In genomic region chr12:9098115-9098452, GRCh38 we compare ENCODE assay signal across 27 cellular contexts. TPM values are rescaled to one million over a fixed set of nuclear protein-coding genes. Genes with fewer than 3 reads are reported as not detected.
DNase-seq lines count a peak whose midpoint lies in the region; ATAC-seq, FAIRE-seq and TF ChIP-seq lines count a peak whose summit lies in the region.
"Had no signal": no experiment of that assay in that cellular context is flagged by ENCODE, and none has a peak within 500 bp of the region (broad histone marks: within the 10 kb centered on the region; RNA-seq: fewer than 3 reads in every experiment).

No MANE protein-coding gene starts in this region.

- peaks cover 16% of the 10 kb centered on the region for H4K20me1 ChIP-seq in HepG2 (ENCODE audit: insufficient read depth, low read length)
- no peaks in the 10 kb centered on the region for H4K20me1 ChIP-seq in osteoblast (ENCODE audit: insufficient read depth, low read length)
- H4K20me1 ChIP-seq: BLaER1 had no signal

- H3K79me2 ChIP-seq in HepG2 (ENCODE audit: insufficient read depth, low read length) = no peaks in the 10 kb centered on the region
- no peaks in the 10 kb centered on the region for H3K79me2 ChIP-seq in osteoblast (ENCODE audit: insufficient read depth, low read length)

- in situ Hi-C loops in HepG2 (cut with HindIII; ENCODE audit: extremely low pct_ligation_motif_present, low pct_unique_long_range_greater_than_20kb) = no loop called here

- 96% methylated on average over 6 of the region's 6 CpGs for WGBS in HepG2 (ENCODE audit: low lambda C conversion rate)

- TF ChIP-seq CTCF in HepG2 (CRISPR knock-in tag; IDR thresholded peaks at IDR 0.05) (no peak), osteoblast (IDR thresholded peaks at IDR 0.05; ENCODE audit: extremely low read depth, low read depth, low read length) (no peak), upper lobe of right lung (IDR thresholded peaks at IDR 0.05) (no peak)

- TF ChIP-seq RAD21 in HepG2 (CRISPR knock-in tag; IDR thresholded peaks at IDR 0.05) = no peak

- H3K27ac ChIP-seq in HepG2 (ENCODE audit: extremely low read length, insufficient read depth, low read length) (no peak overlapping the region), osteoblast (ENCODE audit: low read depth, low read length) (no peak overlapping the region), upper lobe of right lung (no peak overlapping the region)
- H3K27ac ChIP-seq: 22Rv1, A549, BLaER1 had no signal

- H3K9me3 ChIP-seq in HepG2 (ENCODE audit: low read length) (no peaks in the 10 kb centered on the region), osteoblast (ENCODE audit: low read depth, low read length) (no peaks in the 10 kb centered on the region), upper lobe of right lung (no peaks in the 10 kb centered on the region)
- H3K9me3 ChIP-seq: A549, BLaER1 had no signal

- POLR2A ChIA-PET in HepG2 (lab: Yijun Ruan, JAX) = interaction anchor here (0.9 to 2.3 kb wide), 3 partner anchors 13 to 18 kb away, joined by 3 to 8 read pairs (median 4); partner anchors contain the start of gene A2M

- FAIRE-seq in HepG2 (lab: Jason Lieb, UNC) = no peak
- FAIRE-seq: A549, GM12891, GM19239 had no signal

- intact Hi-C loops in HepG2 (cut with micrococcal nuclease; ENCODE audit: unreplicated experiment) (no loop called here), upper lobe of right lung (cut with DNase I) (no loop called here)

- TF ChIP-seq EP300 in HepG2 (IDR thresholded peaks at IDR 0.05; ENCODE audit: low read depth in 2 of 2, low read length in 2 of 2) = no peak
- no peak for TF ChIP-seq EP300 in HepG2 (CRISPR knock-in tag; IDR thresholded peaks at IDR 0.05; ENCODE audit: borderline replicate concordance)

- DNase-seq in NCI-H526 (lab: John Stamatoyannopoulos, UW) = peak; percentile 2 to 13
- no peak for DNase-seq in HepG2 (ENCODE audit: low spot score)
- DNase-seq in osteoblast (ENCODE audit: insufficient read length, low spot score, missing footprints) = peak; percentile 36
- DNase-seq in GDM1 (lab: John Stamatoyannopoulos, UW) = no peak
- no peak for DNase-seq in upper lobe of right lung
- DNase-seq: AML-193; C1 segment of cervical spinal cord; CD4-positive, alpha-beta memory T cell; CD4-positive, CD25-positive, alpha-beta regulatory T cell; CD8-positive, alpha-beta memory T cell; COR-L47; DMS 273 treated with DMSO at 0.1 percent for 48 hours; DMS153; DMS53; DMS79; DND-41; EL; GF-D8 had no signal

- H3K9ac ChIP-seq in HepG2 (ENCODE audit: insufficient read depth, low read depth, low read length) = no peak overlapping the region
- H3K9ac ChIP-seq: BLaER1 had no signal

- no peak for TF ChIP-seq POLR2A in HepG2 (IDR thresholded peaks at IDR 0.05; ENCODE audit: insufficient read depth in 1 of 2, low read depth in 2 of 2, low read length in 2 of 2)

- no peak overlapping the region for H2AFZ ChIP-seq in HepG2 (ENCODE audit: low read length)
- H2AFZ ChIP-seq in osteoblast (ENCODE audit: low read length) = no peak overlapping the region

- no peak for ATAC-seq in HepG2
- ATAC-seq in upper lobe of right lung = no peak
- ATAC-seq: A549 had no signal

- no TSS peak for BruUV-seq in HepG2 (replicated peaks; lab: Mats Ljungman, UMichigan)

- H3K4me1 ChIP-seq in HepG2 (ENCODE audit: insufficient read depth, low read length) (0 out of 2 replicates have a peak, but pooled peaks cover 7% of the 10 kb centered on the region), osteoblast (ENCODE audit: insufficient read depth, low read length) (no peaks in the 10 kb centered on the region), upper lobe of right lung (no peaks in the 10 kb centered on the region)
- H3K4me1 ChIP-seq: A549, BLaER1 had no signal

- H3K4me3 ChIP-seq in HepG2 (replicated peaks in 1 of 3; ENCODE audit: insufficient read depth in 1 of 3, low read depth in 2 of 3, low read length in 3 of 3) (no peak overlapping the region), osteoblast (ENCODE audit: insufficient read depth, low read length) (no peak overlapping the region), upper lobe of right lung (no peak overlapping the region)
- H3K4me3 ChIP-seq: A549, BLaER1 had no signal

- CTCF ChIA-PET in HepG2 (lab: Yijun Ruan, JAX; ENCODE audit: low intra/inter-chr PET ratio, low total read pairs) = no interaction called here

- H3K4me2 ChIP-seq in HepG2 (ENCODE audit: low read depth, low read length) (no peak overlapping the region), osteoblast (ENCODE audit: insufficient read depth, low read length) (no peak overlapping the region)
- H3K4me2 ChIP-seq: A549, BLaER1 had no signal

- H3K27me3 ChIP-seq in HepG2 (ENCODE audit: control insufficient read depth in 1 of 2, insufficient read depth in 2 of 2, low read length in 2 of 2) (no peaks in the 10 kb centered on the region), osteoblast (ENCODE audit: insufficient read depth, low read length) (no peaks in the 10 kb centered on the region), upper lobe of right lung (no peaks in the 10 kb centered on the region)
- H3K27me3 ChIP-seq: BLaER1 had no signal

- H3K36me3 ChIP-seq in HepG2 (replicated peaks in 1 of 2; ENCODE audit: control insufficient read depth in 1 of 2, insufficient read depth in 2 of 2, low read length in 2 of 2) (peaks cover 20 to 74% of the 10 kb centered on the region in 2 experiments), osteoblast (ENCODE audit: insufficient read depth, low read length) (no peaks in the 10 kb centered on the region), upper lobe of right lung (peaks cover 97% of the 10 kb centered on the region)
- H3K36me3 ChIP-seq: BLaER1 had no signal

TF ChIP-seq in HepG2, 621 proteins besides CTCF, POLR2A, EP300 and RAD21 (continues in another document):
- TF ChIP-seq SALL2 (CRISPR knock-in tag; IDR thresholded peaks at IDR 0.05) (no peak), ZBTB2 (CRISPR knock-in tag; IDR thresholded peaks at IDR 0.05; ENCODE audit: low read depth) (no peak), SP1 (IDR thresholded peaks at IDR 0.05) (no peak), SP1 (CRISPR knock-in tag; IDR thresholded peaks at IDR 0.05) (no peak), HNRNPUL1 (IDR thresholded peaks at IDR 0.05; ENCODE audit: low read depth, low read length) (0 out of 2 replicates have a peak, but pooled peaks have one; percentile 50), TFAP4 (IDR thresholded peaks at IDR 0.05; ENCODE audit: borderline replicate concordance, low read depth) (no peak), AGO2 (optimal IDR thresholded peaks at IDR 0.05; ENCODE audit: low read depth, low read length) (peak; percentile 66), ZFP36L2 (CRISPR knock-in tag; IDR thresholded peaks at IDR 0.05) (no peak), STAG1 (CRISPR knock-in tag; IDR thresholded peaks at IDR 0.05) (no peak), PHF5A (CRISPR knock-in tag; IDR thresholded peaks at IDR 0.05; ENCODE audit: low read depth, unreplicated experiment) (no peak), RBFOX2 (IDR thresholded peaks at IDR 0.05; ENCODE audit: low read depth, low read length) (peak; percentile 61)

RNA-seq across cellular contexts. Expression of gene A2M, which starts 17.6 kb away (rescaled TPM):
- total RNA-seq in HepG2 (2016; rRNA removed; fragmentation: Illumina TruSeq; extraction: Trizol) = 1,675 and 2,807 TPM in 2 replicates
- 234 and 270 TPM in 2 replicates for total RNA-seq in HepG2 (2016; cell fraction: cytosol; rRNA removed; fragmentation: Illumina TruSeq; extraction: Trizol; ENCODE audit: low read depth)
- total RNA-seq in HepG2 (2016; cell fraction: insoluble cytoplasmic fraction; rRNA removed; fragmentation: Illumina TruSeq; extraction: Trizol) = 1,476 and 2,691 TPM in 2 replicates
- total RNA-seq in HepG2 (2016; cell fraction: membrane; rRNA removed; fragmentation: Illumina TruSeq; extraction: Trizol) = 813 and 957 TPM in 2 replicates
- 2,507 and 2,973 TPM in 2 replicates for total RNA-seq in HepG2 (2016; cell fraction: nucleus; rRNA removed; fragmentation: Illumina TruSeq; extraction: Trizol)
- 6,551 and 8,760 TPM in 2 replicates for polyA plus RNA-seq in HepG2 (2011; rRNA removed)
- polyA plus RNA-seq in HepG2 (2011; cell fraction: cytosol; rRNA removed) = 4,485 and 9,624 TPM in 2 replicates
- polyA plus RNA-seq in HepG2 (2011; cell fraction: nucleus; rRNA removed) = 2,489 and 3,325 TPM in 2 replicates
- 4,336 and 6,335 TPM in 2 replicates for polyA plus RNA-seq in HepG2 (2012)
- 214 and 262 TPM in 2 replicates for polyA plus RNA-seq in HepG2 (2016; cell fraction: cytosol; fragmentation: Illumina TruSeq; extraction: Trizol; ENCODE audit: low read depth)
- 1,149 and 1,250 TPM in 2 replicates for polyA plus RNA-seq in HepG2 (2016; cell fraction: insoluble cytoplasmic fraction; fragmentation: Illumina TruSeq; extraction: Trizol; ENCODE audit: low read depth)
- 465 and 618 TPM in 2 replicates for polyA plus RNA-seq in HepG2 (2016; cell fraction: membrane; fragmentation: Illumina TruSeq; extraction: Trizol; ENCODE audit: low read depth)
- polyA plus RNA-seq in HepG2 (2016; cell fraction: nucleus; fragmentation: Illumina TruSeq; extraction: Trizol; ENCODE audit: insufficient read depth, low read depth) = 2,564 and 2,683 TPM in 2 replicates
- 3.9 and 4,519 TPM in 2 replicates for polyA minus RNA-seq in HepG2 (2011; rRNA and poly(A)+ RNA removed; ENCODE audit: low replicate concordance)
- polyA minus RNA-seq in HepG2 (2011; cell fraction: cytosol; rRNA and poly(A)+ RNA removed) = 3,071 and 7,219 TPM in 2 replicates
- 2,321 and 4,395 TPM in 2 replicates for polyA minus RNA-seq in HepG2 (2011; cell fraction: nucleus; rRNA and poly(A)+ RNA removed)
- total RNA-seq in osteoblast = 2.2 and 2.9 TPM in 2 replicates
- total RNA-seq in upper lobe of right lung = 2,772 TPM
- total RNA-seq: A172; B cell; CD4-positive, CD25-positive, alpha-beta regulatory T cell; Daoy; G401 had no signal
- polyA plus RNA-seq: A549; CD4-positive, CD25-positive, alpha-beta regulatory T cell had no signal

Comparison
In these comparisons a context has a peak if more than half of its experiments do, and no peak if none do; other contexts are left out.
1. DNase-seq: peak in NCI-H526 (2 of 2) and osteoblast (single experiment); none in HepG2 (single experiment), GDM1 (single experiment) and upper lobe of right lung (single experiment).
2. RNA of gene A2M, which starts 17.6 kb away (total RNA-seq): 234 to 2,973 TPM in HepG2 and 2,772 TPM in upper lobe of right lung (single experiment); 2.2 to 2.9 TPM in osteoblast; every median in the first group is over 10 times any median in the second.